1 cellular context compared by ENCODE assay signal in genomic region chr1:174230399-174230798, GRCh38.
TF ChIP-seq lines count a peak whose summit lies in the region.

No MANE protein-coding gene starts in this region.

TF ChIP-seq in K562, 482 proteins besides CTCF, POLR2A, EP300 and RAD21 (continued from another document):
- TF ChIP-seq ZNF395 (CRISPR knock-in tag; IDR thresholded peaks at IDR 0.05), result peak; percentile 65; the same call in 1 of the 2 replicates
- no peak for TF ChIP-seq NFE2L1 (tag; IDR thresholded peaks at IDR 0.05; ENCODE audit: borderline replicate concordance, low read depth)
- no peak for TF ChIP-seq SRSF9 (IDR thresholded peaks at IDR 0.05; ENCODE audit: borderline replicate concordance, low read depth, low read length)
- TF ChIP-seq JUND (IDR thresholded peaks at IDR 0.05; ENCODE audit: borderline replicate concordance, low read depth, low read length), result peak; percentile 13; the same call in 1 of the 2 replicates
- 0 out of 3 replicates have a peak, but pooled peaks have one; percentile 18 for TF ChIP-seq JUND (tag; IDR thresholded peaks at IDR 0.05; ENCODE audit: borderline replicate concordance, low read depth, low read length)
- TF ChIP-seq ATF1 (CRISPR knock-in tag; IDR thresholded peaks at IDR 0.05), result no peak
- no peak for TF ChIP-seq ATF1 (tag; IDR thresholded peaks at IDR 0.05)
- TF ChIP-seq CUX1 (CRISPR knock-in tag; IDR thresholded peaks at IDR 0.05), result no peak
- TF ChIP-seq FOXP4 (CRISPR knock-in tag; IDR thresholded peaks at IDR 0.05; ENCODE audit: borderline replicate concordance), result no peak
